Comparison of ENCODE assay signal across 1 cellular context in the genomic region with DNA sequence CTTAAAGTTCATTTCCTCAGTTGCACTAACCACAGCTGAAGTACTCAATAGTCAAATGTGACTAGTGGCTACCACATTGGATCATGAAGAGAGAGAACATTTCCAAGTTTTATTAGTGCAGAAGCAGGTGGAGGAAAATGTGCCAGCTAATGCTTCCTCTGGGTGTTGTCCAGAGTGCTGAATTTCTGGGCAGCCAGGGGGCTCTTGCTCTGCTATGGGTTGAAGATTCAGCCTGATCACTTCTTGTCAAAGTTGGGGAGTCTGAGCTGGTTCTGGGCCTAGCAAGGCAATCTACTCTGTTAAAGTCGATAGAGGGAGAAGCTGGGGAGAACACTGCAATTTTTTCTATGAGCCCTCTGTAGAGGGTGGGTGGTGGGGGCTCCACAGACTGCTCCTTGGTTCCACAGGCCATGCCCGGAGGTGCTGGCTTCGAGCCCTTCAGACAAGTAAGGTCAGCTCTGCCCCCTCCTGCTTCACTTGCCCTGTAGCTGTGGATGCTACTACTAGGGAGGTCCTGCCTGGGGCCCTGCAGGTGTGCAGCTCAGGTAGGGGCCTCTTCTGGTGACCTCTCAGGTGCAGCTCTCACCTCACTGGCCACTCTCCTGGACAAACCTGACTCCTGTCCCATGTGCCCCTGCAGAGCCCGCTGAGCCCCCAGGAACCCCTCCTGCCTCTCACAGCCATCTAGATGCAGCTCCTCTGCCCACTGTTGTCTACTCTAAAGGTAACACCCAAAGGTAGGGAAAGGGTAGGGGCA.
TF ChIP-seq lines count a peak whose summit lies in the region.

No MANE protein-coding gene starts in this region.

TF ChIP-seq in HepG2, 621 proteins besides CTCF, POLR2A, EP300 and RAD21 (continued from another document):
- TF ChIP-seq SALL1 (CRISPR knock-in tag; IDR thresholded peaks at IDR 0.05) (no peak; the same call in 1 of the 2 replicates), SAFB2 (CRISPR knock-in tag; IDR thresholded peaks at IDR 0.05; ENCODE audit: borderline replicate concordance, low read depth) (no peak), MXI1 (IDR thresholded peaks at IDR 0.05; ENCODE audit: borderline replicate concordance, low read depth, low read length) (no peak), AHR (CRISPR knock-in tag; IDR thresholded peaks at IDR 0.05) (no peak), MIER2 (CRISPR knock-in tag; IDR thresholded peaks at IDR 0.05) (peak; percentile 96), ZNF543 (CRISPR knock-in tag; IDR thresholded peaks at IDR 0.05) (no peak), ZFP41 (CRISPR knock-in tag; IDR thresholded peaks at IDR 0.05; ENCODE audit: borderline replicate concordance) (no peak), SALL2 (CRISPR knock-in tag; IDR thresholded peaks at IDR 0.05) (no peak), CBX2 (IDR thresholded peaks at IDR 0.05; ENCODE audit: low read depth, low read length) (no peak), CBX2 (CRISPR knock-in tag; IDR thresholded peaks at IDR 0.05; ENCODE audit: low read depth) (no peak), RARA (CRISPR knock-in tag; IDR thresholded peaks at IDR 0.05) (peak; percentile 37), ARID2 (CRISPR knock-in tag; IDR thresholded peaks at IDR 0.05; ENCODE audit: borderline replicate concordance) (0 out of 2 replicates have a peak, but pooled peaks have one; percentile 28), KLF12 (CRISPR knock-in tag; IDR thresholded peaks at IDR 0.05; ENCODE audit: borderline replicate concordance) (no peak), XBP1 (CRISPR knock-in tag; IDR thresholded peaks at IDR 0.05) (no peak), ZNF562 (CRISPR knock-in tag; IDR thresholded peaks at IDR 0.05; ENCODE audit: borderline replicate concordance) (no peak), ZNF788 (CRISPR knock-in tag; IDR thresholded peaks at IDR 0.05; ENCODE audit: borderline replicate concordance) (no peak), ZNF232 (CRISPR knock-in tag; IDR thresholded peaks at IDR 0.05; ENCODE audit: borderline replicate concordance) (peak; percentile 38; the same call in 1 of the 2 replicates), SRY (CRISPR knock-in tag; IDR thresholded peaks at IDR 0.05) (no peak), KDM5A (IDR thresholded peaks at IDR 0.05; ENCODE audit: borderline replicate concordance, low read length) (no peak), ADNP (CRISPR knock-in tag; IDR thresholded peaks at IDR 0.05) (no peak), ZNF577 (CRISPR knock-in tag; IDR thresholded peaks at IDR 0.05; ENCODE audit: borderline replicate concordance, low read depth) (no peak)
- TF ChIP-seq, protein P1, sequence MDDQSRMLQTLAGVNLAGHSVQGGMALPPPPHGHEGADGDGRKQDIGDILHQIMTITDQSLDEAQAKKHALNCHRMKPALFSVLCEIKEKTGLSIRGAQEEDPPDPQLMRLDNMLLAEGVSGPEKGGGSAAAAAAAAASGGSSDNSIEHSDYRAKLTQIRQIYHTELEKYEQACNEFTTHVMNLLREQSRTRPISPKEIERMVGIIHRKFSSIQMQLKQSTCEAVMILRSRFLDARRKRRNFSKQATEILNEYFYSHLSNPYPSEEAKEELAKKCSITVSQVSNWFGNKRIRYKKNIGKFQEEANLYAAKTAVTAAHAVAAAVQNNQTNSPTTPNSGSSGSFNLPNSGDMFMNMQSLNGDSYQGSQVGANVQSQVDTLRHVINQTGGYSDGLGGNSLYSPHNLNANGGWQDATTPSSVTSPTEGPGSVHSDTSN (CRISPR knock-in tag; IDR thresholded peaks at IDR 0.05; ENCODE audit: borderline replicate concordance) = no peak
- TF ChIP-seq, protein P2, sequence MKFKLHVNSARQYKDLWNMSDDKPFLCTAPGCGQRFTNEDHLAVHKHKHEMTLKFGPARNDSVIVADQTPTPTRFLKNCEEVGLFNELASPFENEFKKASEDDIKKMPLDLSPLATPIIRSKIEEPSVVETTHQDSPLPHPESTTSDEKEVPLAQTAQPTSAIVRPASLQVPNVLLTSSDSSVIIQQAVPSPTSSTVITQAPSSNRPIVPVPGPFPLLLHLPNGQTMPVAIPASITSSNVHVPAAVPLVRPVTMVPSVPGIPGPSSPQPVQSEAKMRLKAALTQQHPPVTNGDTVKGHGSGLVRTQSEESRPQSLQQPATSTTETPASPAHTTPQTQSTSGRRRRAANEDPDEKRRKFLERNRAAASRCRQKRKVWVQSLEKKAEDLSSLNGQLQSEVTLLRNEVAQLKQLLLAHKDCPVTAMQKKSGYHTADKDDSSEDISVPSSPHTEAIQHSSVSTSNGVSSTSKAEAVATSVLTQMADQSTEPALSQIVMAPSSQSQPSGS (CRISPR knock-in tag; IDR thresholded peaks at IDR 0.05) = no peak
TF ChIP-seq in HepG2: peak in this region for 18.
